In the genomic region with DNA sequence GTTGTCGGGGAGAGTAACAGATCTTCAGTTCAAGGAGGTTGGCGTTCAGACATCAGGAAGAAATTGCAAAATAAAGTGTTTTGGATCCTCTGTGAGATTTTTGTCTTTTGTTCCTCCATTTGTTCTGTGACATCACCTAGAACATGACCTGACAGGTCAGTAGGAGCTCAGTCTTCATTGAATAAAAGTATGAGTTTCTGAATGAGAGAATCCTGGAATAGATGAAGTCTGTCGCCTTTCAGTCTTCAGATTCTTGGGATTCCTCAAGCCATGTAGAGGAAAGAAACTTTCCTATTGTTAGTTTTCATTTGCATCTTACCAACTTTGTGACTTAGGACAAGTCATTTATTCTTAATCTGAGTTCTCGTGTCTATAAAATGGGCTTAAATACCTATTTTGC, we compare ENCODE assay signal across 1 cellular context.
TF ChIP-seq lines count a peak whose summit lies in the region.

No MANE protein-coding gene starts in this region.

TF ChIP-seq in A549, 52 proteins besides CTCF, POLR2A, EP300 and RAD21 (continued from another document):
- TF ChIP-seq ZSCAN20 (CRISPR knock-in tag; IDR thresholded peaks at IDR 0.05) (no peak), MAFK (IDR thresholded peaks at IDR 0.05; ENCODE audit: partially characterized antibody) (no peak), ZFP36 (IDR thresholded peaks at IDR 0.05; ENCODE audit: borderline replicate concordance, partially characterized antibody) (no peak), ESRRA (IDR thresholded peaks at IDR 0.05; ENCODE audit: borderline replicate concordance, low read length) (no peak), MAX (IDR thresholded peaks at IDR 0.05) (no peak), NPAS2 (CRISPR knock-in tag; IDR thresholded peaks at IDR 0.05; ENCODE audit: borderline replicate concordance) (no peak), CEBPB (IDR thresholded peaks at IDR 0.05) (no peak), CHD4 (IDR thresholded peaks at IDR 0.05; ENCODE audit: borderline replicate concordance) (no peak), RCOR1 (IDR thresholded peaks at IDR 0.05; ENCODE audit: low read depth, low read length) (no peak), RARB (CRISPR knock-in tag; IDR thresholded peaks at IDR 0.05) (no peak), SMC3 (IDR thresholded peaks at IDR 0.05) (no peak), KDM1A (IDR thresholded peaks at IDR 0.05; ENCODE audit: low read depth) (no peak), POLR2AphosphoS2 (conservative IDR thresholded peaks at IDR 0.05; ENCODE audit: low read length) (no peak), CBX2 (IDR thresholded peaks at IDR 0.05; ENCODE audit: borderline replicate concordance, low read depth) (no peak), ZNF302 (CRISPR knock-in tag; IDR thresholded peaks at IDR 0.05) (no peak)
- TF ChIP-seq, protein P1, sequence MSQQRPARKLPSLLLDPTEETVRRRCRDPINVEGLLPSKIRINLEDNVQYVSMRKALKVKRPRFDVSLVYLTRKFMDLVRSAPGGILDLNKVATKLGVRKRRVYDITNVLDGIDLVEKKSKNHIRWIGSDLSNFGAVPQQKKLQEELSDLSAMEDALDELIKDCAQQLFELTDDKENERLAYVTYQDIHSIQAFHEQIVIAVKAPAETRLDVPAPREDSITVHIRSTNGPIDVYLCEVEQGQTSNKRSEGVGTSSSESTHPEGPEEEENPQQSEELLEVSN (IDR thresholded peaks at IDR 0.05; ENCODE audit: borderline replicate concordance, low read depth), result no peak
- TF ChIP-seq, protein P2, sequence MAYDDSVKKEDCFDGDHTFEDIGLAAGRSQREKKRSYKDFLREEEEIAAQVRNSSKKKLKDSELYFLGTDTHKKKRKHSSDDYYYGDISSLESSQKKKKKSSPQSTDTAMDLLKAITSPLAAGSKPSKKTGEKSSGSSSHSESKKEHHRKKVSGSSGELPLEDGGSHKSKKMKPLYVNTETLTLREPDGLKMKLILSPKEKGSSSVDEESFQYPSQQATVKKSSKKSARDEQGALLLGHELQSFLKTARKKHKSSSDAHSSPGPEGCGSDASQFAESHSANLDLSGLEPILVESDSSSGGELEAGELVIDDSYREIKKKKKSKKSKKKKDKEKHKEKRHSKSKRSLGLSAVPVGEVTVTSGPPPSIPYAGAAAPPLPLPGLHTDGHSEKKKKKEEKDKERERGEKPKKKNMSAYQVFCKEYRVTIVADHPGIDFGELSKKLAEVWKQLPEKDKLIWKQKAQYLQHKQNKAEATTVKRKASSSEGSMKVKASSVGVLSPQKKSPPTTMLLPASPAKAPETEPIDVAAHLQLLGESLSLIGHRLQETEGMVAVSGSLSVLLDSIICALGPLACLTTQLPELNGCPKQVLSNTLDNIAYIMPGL (CRISPR knock-in tag; IDR thresholded peaks at IDR 0.05; ENCODE audit: borderline replicate concordance), result no peak
TF ChIP-seq in A549: peak in this region for 0.
